In genomic region chr12:25495336-25496097, GRCh38 we compare ENCODE assay signal across 15 cellular contexts. TPM values are rescaled to one million over a fixed set of nuclear protein-coding genes. Genes with fewer than 3 reads are reported as not detected.
DNase-seq lines count a peak whose midpoint lies in the region; ATAC-seq and TF ChIP-seq lines count a peak whose summit lies in the region.
"Had no signal": no experiment of that assay in that cellular context is flagged by ENCODE, and none has a peak within 500 bp of the region (broad histone marks: within the 10 kb centered on the region; RNA-seq: fewer than 3 reads in every experiment).

No MANE protein-coding gene starts in this region.

- peaks cover 26% of the 10 kb centered on the region for H3K4me1 ChIP-seq in PC-3 (ENCODE audit: insufficient read depth, low read length)
- H3K4me1 ChIP-seq in osteoblast (ENCODE audit: insufficient read depth, low read length): peaks cover 18% of the 10 kb centered on the region
- H3K4me1 ChIP-seq: adrenal gland, gastrocnemius medialis had no signal

- H3K79me2 ChIP-seq in PC-3 (ENCODE audit: low read length): no peaks in the 10 kb centered on the region
- H3K79me2 ChIP-seq in osteoblast (ENCODE audit: insufficient read depth, low read length): no peaks in the 10 kb centered on the region

- no peaks in the 10 kb centered on the region for H3K27me3 ChIP-seq in PC-3 (ENCODE audit: low read length)
- H3K27me3 ChIP-seq in osteoblast (ENCODE audit: insufficient read depth, low read length): no peaks in the 10 kb centered on the region
- H3K27me3 ChIP-seq in WERI-Rb-1 (ENCODE audit: insufficient read depth, low read depth, severe bottlenecking): no peaks in the 10 kb centered on the region
- H3K27me3 ChIP-seq: adrenal gland, gastrocnemius medialis had no signal

- H3K27ac ChIP-seq in PC-3 (ENCODE audit: low read length) (peak overlapping the region; percentile 29; the same call in 1 of the 2 replicates), osteoblast (ENCODE audit: low read depth, low read length) (peak overlapping the region; percentile 20), WERI-Rb-1 (no peak overlapping the region)
- H3K27ac ChIP-seq: adrenal gland, gastrocnemius medialis had no signal

- H3K36me3 ChIP-seq in PC-3 (ENCODE audit: low read depth, low read length) (no peaks in the 10 kb centered on the region), osteoblast (ENCODE audit: insufficient read depth, low read length) (no peaks in the 10 kb centered on the region), WERI-Rb-1 (no peaks in the 10 kb centered on the region)
- H3K36me3 ChIP-seq: adrenal gland, gastrocnemius medialis had no signal

- H3K4me2 ChIP-seq in PC-3 (ENCODE audit: low read length) (peak overlapping the region; percentile 46), osteoblast (ENCODE audit: insufficient read depth, low read length) (peak overlapping the region; percentile 3)

- no peak overlapping the region for H3K9ac ChIP-seq in PC-3 (ENCODE audit: low read length)

- DNase-seq in ELF-1 (ENCODE audit: low read depth, low spot score): peak; percentile 3
- peak; percentile 84 for DNase-seq in PC-3
- DNase-seq in epithelial cell of proximal tubule (ENCODE audit: low read depth): peak; percentile 93
- peak; percentile 79 for DNase-seq in osteoblast (ENCODE audit: insufficient read length, low spot score, missing footprints)
- DNase-seq in DMS 273 (lab: John Stamatoyannopoulos, UW; ENCODE audit: unreplicated experiment): no peak
- DNase-seq in WERI-Rb-1: no peak
- DNase-seq: activated CD4-positive, alpha-beta T cell treated with anti-CD3 and anti-CD28 coated beads for 48 hours; adrenal gland; gastrocnemius medialis; midbrain; NCI-H1930; stimulated activated CD4-positive, alpha-beta T cell treated with anti-CD3 and anti-CD28 coated beads, Interleukin-12 subunit alpha, Interleukin-12 subunit beta, amount 100 ng/mL, for 4 hours had no signal

- ATAC-seq in PC-3: peak; percentile 97
- ATAC-seq in GM19324 (IDR thresholded peaks at IDR 0.05; ENCODE audit: low FRiP score, unreplicated experiment): no peak
- no peak for ATAC-seq in HG03196 (IDR thresholded peaks at IDR 0.05; ENCODE audit: unreplicated experiment)
- ATAC-seq: gastrocnemius medialis had no signal

- no peaks in the 10 kb centered on the region for H3F3A ChIP-seq in PC-3 (ENCODE audit: low read length, unreplicated experiment)

- H2AFZ ChIP-seq in PC-3 (ENCODE audit: low read length): no peak overlapping the region
- no peak overlapping the region for H2AFZ ChIP-seq in osteoblast (ENCODE audit: low read length)

- POLR2A ChIA-PET in PC-3 (lab: Charles Lee; ENCODE audit: unreplicated experiment): no interaction called here

- no TSS peak for BruUV-seq in PC-3 (replicated peaks; lab: Mats Ljungman, UMichigan)

- intact Hi-C loops in PC-3 (cut with micrococcal nuclease): no loop called here

- H3K4me3 ChIP-seq in PC-3 (ENCODE audit: low read length) (no peak overlapping the region), epithelial cell of proximal tubule (ENCODE audit: low read depth, low read length) (no peak overlapping the region), osteoblast (ENCODE audit: insufficient read depth, low read length) (no peak overlapping the region), WERI-Rb-1 (ENCODE audit: low read depth, low read length) (no peak overlapping the region)
- H3K4me3 ChIP-seq: adrenal gland, gastrocnemius medialis had no signal

- no peaks in the 10 kb centered on the region for H3K9me2 ChIP-seq in PC-3 (replicated peaks; ENCODE audit: low read length)

- no peaks in the 10 kb centered on the region for H4K20me1 ChIP-seq in PC-3 (ENCODE audit: low read length)
- H4K20me1 ChIP-seq in osteoblast (ENCODE audit: insufficient read depth, low read length): no peaks in the 10 kb centered on the region

- TF ChIP-seq CTCF in PC-3 (conservative IDR thresholded peaks at IDR 0.05; ENCODE audit: low read depth, low read length) (no peak), epithelial cell of proximal tubule (conservative IDR thresholded peaks at IDR 0.05; ENCODE audit: low read depth, low read length) (no peak), osteoblast (IDR thresholded peaks at IDR 0.05; ENCODE audit: extremely low read depth, low read depth, low read length) (no peak), WERI-Rb-1 (IDR thresholded peaks at IDR 0.05; ENCODE audit: low read depth, low read length) (no peak)

- CTCF ChIA-PET in PC-3 (lab: Charles Lee): no interaction called here

- no peaks in the 10 kb centered on the region for H3K9me3 ChIP-seq in PC-3 (ENCODE audit: low read length)
- no peaks in the 10 kb centered on the region for H3K9me3 ChIP-seq in osteoblast (ENCODE audit: low read depth, low read length)
- peaks cover 2% of the 10 kb centered on the region for H3K9me3 ChIP-seq in WERI-Rb-1 (ENCODE audit: severe bottlenecking)
- H3K9me3 ChIP-seq: gastrocnemius medialis had no signal

RNA-seq across cellular contexts. Expression of gene LMNTD1, which starts 57.6 kb away (rescaled TPM):
- total RNA-seq in PC-3 (2014; rRNA removed) (not detected in 2 replicates), epithelial cell of proximal tubule (not detected in 2 replicates), osteoblast (not detected in 2 replicates)
- total RNA-seq: G401, gastrocnemius medialis had no signal

Comparison
In these comparisons a context has a peak if more than half of its experiments do, and no peak if none do; other contexts are left out.
1. DNase-seq: peak in ELF-1 (single experiment), PC-3 (single experiment), epithelial cell of proximal tubule (single experiment) and osteoblast (single experiment); none in DMS 273 (single experiment) and WERI-Rb-1 (single experiment).